9 cellular contexts compared by ENCODE assay signal in genomic region chr6:132456700-132457143, GRCh38.
A peak's percentile ranks its signal among the peaks of the same experiment; 100 is the strongest.
DNase-seq lines count a peak whose midpoint lies in the region; ATAC-seq lines count a peak whose summit lies in the region.
"Had no signal": no experiment of that assay in that cellular context is flagged by ENCODE, and none has a peak within 500 bp of the region (broad histone marks: within the 10 kb centered on the region; RNA-seq: fewer than 3 reads in every experiment).

No MANE protein-coding gene starts in this region.

- no peak overlapping the region for H3K4me3 Mint-ChIP-seq in activated naive CD4-positive, alpha-beta T cell treated with anti-CD3 and anti-CD28 coated beads, Interleukin-2, amount 10 ng/mL, durations not matched to agents 7 days and 5 days
- H3K4me3 Mint-ChIP-seq: T-helper 1 cell treated with Interleukin-12 subunit alpha and Interleukin-12 subunit beta and Interleukin-4 antibody, amounts not matched to agents 30 μg/mL and 1 μg/mL, for 36 hours had no signal

- CTCF ChIA-PET in activated naive CD4-positive, alpha-beta T cell treated with anti-CD3 and anti-CD28 coated beads, Interleukin-2, amount 10 ng/mL, durations not matched to agents 7 days and 5 days (lab: Charles Lee) = interaction anchor here (0.6 to 0.7 kb wide), 2 partner anchors 155 to 265 kb away, joined by 3 read pairs; no protein-coding TSS in a partner anchor

- ATAC-seq in HG03095 (IDR thresholded peaks at IDR 0.05; ENCODE audit: unreplicated experiment) = peak; percentile 95

- no peaks in the 10 kb centered on the region for H3K27me3 Mint-ChIP-seq in activated naive CD4-positive, alpha-beta T cell treated with anti-CD3 and anti-CD28 coated beads, Interleukin-2, amount 10 ng/mL, durations not matched to agents 7 days and 5 days

- H3K4me1 Mint-ChIP-seq in activated naive CD4-positive, alpha-beta T cell treated with anti-CD3 and anti-CD28 coated beads, Interleukin-2, amount 10 ng/mL, durations not matched to agents 7 days and 5 days = no peaks in the 10 kb centered on the region

- peak; percentile 29 to 67 for DNase-seq in NCI-H524 (lab: John Stamatoyannopoulos, UW)
- no peak for DNase-seq in NCI-H524 treated with DMSO at 0.1 percent for 48 hours (lab: John Stamatoyannopoulos, UW)
- DNase-seq in anterior cingulate cortex (lab: John Stamatoyannopoulos, UW) = peak in 32 of 58 donors; percentile 0 to 55 (median 8)
- DNase-seq in posterior cingulate gyrus = peak in 8 of 10 donors; percentile 10 to 88 (median 40)
- no peak for DNase-seq in activated naive CD4-positive, alpha-beta T cell treated with anti-CD3 and anti-CD28 coated beads, Interleukin-2, amount 10 ng/mL, durations not matched to agents 7 days and 5 days
- DNase-seq in stimulated activated CD8-positive, alpha-beta memory T cell treated with anti-CD3 and anti-CD28 coated beads, Interleukin-4, amount 100 ng/mL, for 48 hours = no peak
- no peak for DNase-seq in midbrain (lab: John Stamatoyannopoulos, UW)

- intact Hi-C loops in posterior cingulate gyrus (cut with DNase I) = no loop called here

- H3K36me3 Mint-ChIP-seq in activated naive CD4-positive, alpha-beta T cell treated with anti-CD3 and anti-CD28 coated beads, Interleukin-2, amount 10 ng/mL, durations not matched to agents 7 days and 5 days = peaks cover 16% of the 10 kb centered on the region

- no peaks in the 10 kb centered on the region for H3K9me3 Mint-ChIP-seq in activated naive CD4-positive, alpha-beta T cell treated with anti-CD3 and anti-CD28 coated beads, Interleukin-2, amount 10 ng/mL, durations not matched to agents 7 days and 5 days
- H3K9me3 Mint-ChIP-seq: T-helper 1 cell treated with Interleukin-12 subunit alpha and Interleukin-12 subunit beta and Interleukin-4 antibody, amounts not matched to agents 30 μg/mL and 1 μg/mL, for 36 hours had no signal

- no peak overlapping the region for H3K27ac Mint-ChIP-seq in activated naive CD4-positive, alpha-beta T cell treated with anti-CD3 and anti-CD28 coated beads, Interleukin-2, amount 10 ng/mL, durations not matched to agents 7 days and 5 days
- H3K27ac Mint-ChIP-seq: T-helper 1 cell treated with Interleukin-12 subunit alpha and Interleukin-12 subunit beta and Interleukin-4 antibody, amounts not matched to agents 30 μg/mL and 1 μg/mL, for 36 hours had no signal

Comparison
In these comparisons a context has a peak if more than half of its experiments do, and no peak if none do; other contexts are left out.
1. DNase-seq: peak in NCI-H524 (2 of 2), anterior cingulate cortex (32 of 58) and posterior cingulate gyrus (8 of 10); none in NCI-H524 treated with DMSO at 0.1 percent for 48 hours (single experiment), activated naive CD4-positive, alpha-beta T cell treated with anti-CD3 and anti-CD28 coated beads, Interleukin-2, amount 10 ng/mL, durations not matched to agents 7 days and 5 days (single experiment), stimulated activated CD8-positive, alpha-beta memory T cell treated with anti-CD3 and anti-CD28 coated beads, Interleukin-4, amount 100 ng/mL, for 48 hours (single experiment) and midbrain (single experiment).